In the genomic region with DNA sequence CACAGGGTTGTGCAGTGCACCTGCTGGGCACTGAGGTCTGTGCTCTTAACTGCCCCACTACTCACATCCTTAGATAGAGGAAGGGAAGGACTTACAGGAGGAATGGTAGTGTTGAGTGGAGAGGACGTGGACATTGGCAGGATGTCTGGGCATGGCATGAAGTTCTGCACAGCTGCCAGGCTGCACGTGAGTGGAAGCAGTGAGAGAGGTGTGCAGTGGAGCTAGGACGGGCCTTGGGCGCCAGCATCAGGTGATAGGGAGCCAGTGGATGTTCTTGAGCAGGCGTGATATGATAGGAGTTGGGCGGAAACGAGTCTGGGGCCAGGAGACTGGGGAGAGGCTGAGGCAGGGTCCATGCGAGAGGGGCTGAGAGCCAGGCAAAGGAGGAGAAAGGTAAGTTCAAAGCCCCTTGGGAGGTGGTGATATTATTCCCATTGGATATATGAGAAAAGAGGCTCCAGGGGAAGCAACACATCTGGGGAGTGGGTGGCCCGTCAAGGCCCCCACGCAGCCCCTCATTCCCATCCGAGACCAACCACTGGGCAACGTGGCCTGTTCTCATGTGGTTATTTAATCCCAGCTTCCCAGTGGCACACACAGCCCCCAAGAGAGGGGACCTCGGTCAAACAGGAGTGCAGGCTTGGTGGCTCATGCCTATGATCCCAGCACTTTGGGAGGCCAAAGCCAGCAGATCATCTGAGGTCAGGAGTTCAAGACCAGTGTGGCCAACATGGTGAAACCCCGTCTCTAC, we compare ENCODE assay signal across 1 cellular context.
TF ChIP-seq lines count a peak whose summit lies in the region.

No MANE protein-coding gene starts in this region.

TF ChIP-seq in H1, 55 proteins besides CTCF, POLR2A, EP300 and RAD21:
- TF ChIP-seq CREB1 (IDR thresholded peaks at IDR 0.05) (no peak), SP4 (IDR thresholded peaks at IDR 0.05; ENCODE audit: low read length) (no peak), EZH2 (IDR thresholded peaks at IDR 0.05; ENCODE audit: low read depth, low read length, severe bottlenecking) (no peak), RXRA (IDR thresholded peaks at IDR 0.05; ENCODE audit: insufficient read depth, low read depth, low read length) (no peak), NANOG (IDR thresholded peaks at IDR 0.05; ENCODE audit: insufficient read depth, low read depth, low read length, poor library complexity, severe bottlenecking) (no peak), SP2 (IDR thresholded peaks at IDR 0.05; ENCODE audit: low read length) (no peak), BACH1 (IDR thresholded peaks at IDR 0.05; ENCODE audit: low read length) (no peak), BRCA1 (IDR thresholded peaks at IDR 0.05; ENCODE audit: low read depth, low read length) (no peak), JUN (IDR thresholded peaks at IDR 0.05; ENCODE audit: low read depth, low read length) (no peak), TAF1 (IDR thresholded peaks at IDR 0.05; ENCODE audit: low read depth, low read length) (no peak), CHD1 (IDR thresholded peaks at IDR 0.05; ENCODE audit: low read depth, low read length) (no peak), EGR1 (IDR thresholded peaks at IDR 0.05; ENCODE audit: borderline replicate concordance, low read depth, low read length) (no peak), TEAD4 (IDR thresholded peaks at IDR 0.05; ENCODE audit: low read depth, low read length) (no peak), TCF12 (IDR thresholded peaks at IDR 0.05; ENCODE audit: low read depth, low read length) (no peak), SRF (IDR thresholded peaks at IDR 0.05; ENCODE audit: low read depth, low read length) (no peak)
- TF ChIP-seq, protein P1, sequence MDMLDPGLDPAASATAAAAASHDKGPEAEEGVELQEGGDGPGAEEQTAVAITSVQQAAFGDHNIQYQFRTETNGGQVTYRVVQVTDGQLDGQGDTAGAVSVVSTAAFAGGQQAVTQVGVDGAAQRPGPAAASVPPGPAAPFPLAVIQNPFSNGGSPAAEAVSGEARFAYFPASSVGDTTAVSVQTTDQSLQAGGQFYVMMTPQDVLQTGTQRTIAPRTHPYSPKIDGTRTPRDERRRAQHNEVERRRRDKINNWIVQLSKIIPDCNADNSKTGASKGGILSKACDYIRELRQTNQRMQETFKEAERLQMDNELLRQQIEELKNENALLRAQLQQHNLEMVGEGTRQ (IDR thresholded peaks at IDR 0.05; ENCODE audit: low read length) = no peak
- TF ChIP-seq, protein P2, sequence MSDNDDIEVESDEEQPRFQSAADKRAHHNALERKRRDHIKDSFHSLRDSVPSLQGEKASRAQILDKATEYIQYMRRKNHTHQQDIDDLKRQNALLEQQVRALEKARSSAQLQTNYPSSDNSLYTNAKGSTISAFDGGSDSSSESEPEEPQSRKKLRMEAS (IDR thresholded peaks at IDR 0.05) = no peak
